ENCODE assay signal across 8 cellular contexts in the genomic region with DNA sequence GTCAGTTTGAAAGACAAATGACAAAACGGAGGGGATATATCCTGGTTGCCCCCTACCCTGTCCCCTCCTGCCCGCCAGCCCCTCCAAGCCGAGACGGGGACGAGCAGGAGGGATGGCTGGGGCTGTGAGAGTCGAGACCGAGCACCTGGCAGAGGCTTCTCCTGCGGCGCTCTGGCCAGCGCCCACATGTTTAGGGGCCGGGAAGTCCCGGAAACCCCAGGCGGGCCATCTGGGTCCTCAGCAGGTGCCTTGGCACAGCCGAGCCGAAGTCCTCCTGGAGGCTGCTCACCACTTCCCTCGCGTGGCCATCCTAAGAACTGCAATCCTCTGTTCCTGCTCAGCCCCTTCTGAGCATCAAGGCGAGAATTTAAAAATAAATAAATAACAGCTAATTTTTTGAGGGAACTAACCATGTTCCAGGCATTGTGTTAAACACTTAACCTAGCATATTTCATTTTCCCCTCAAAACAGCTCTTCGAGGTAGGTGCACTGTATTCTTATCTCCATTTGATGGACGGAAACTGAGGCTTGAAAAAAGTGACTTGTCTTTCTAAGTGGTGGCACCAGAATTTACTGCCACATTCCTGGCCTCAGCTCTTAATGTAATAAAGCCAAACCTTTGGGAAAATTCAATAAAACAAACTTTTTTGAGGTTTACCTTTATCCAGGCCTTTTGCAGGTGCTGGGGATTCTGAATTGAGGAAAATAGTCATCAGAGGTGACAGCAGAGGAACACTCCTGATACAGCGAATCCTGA. TPM values are rescaled to one million over a fixed set of nuclear protein-coding genes. Genes with fewer than 3 reads are reported as not detected.
A peak's percentile ranks its signal among the peaks of the same experiment; 100 is the strongest.
DNase-seq lines count a peak whose midpoint lies in the region; ATAC-seq and TF ChIP-seq lines count a peak whose summit lies in the region.

No MANE protein-coding gene starts in this region.

- H3F3A ChIP-seq in neural progenitor cell (ENCODE audit: low read depth): no peaks in the 10 kb centered on the region

- peak overlapping the region; percentile 40 for H3K4me3 ChIP-seq in neural progenitor cell
- peak overlapping the region in 3 of 4 donors; percentile 12 to 27 (median 21) for H3K4me3 ChIP-seq in stomach

- peaks cover 18% of the 10 kb centered on the region for H3K4me1 Mint-ChIP-seq in neural progenitor cell

- H3K27ac ChIP-seq in neural progenitor cell (no peak overlapping the region), stomach (no peak overlapping the region)

- peak overlapping the region; percentile 65 for H2AFZ ChIP-seq in neural progenitor cell (replicated peaks)

- H3K9ac ChIP-seq in neural progenitor cell: no peak overlapping the region

- no peak for TF ChIP-seq EP300 in stomach (IDR thresholded peaks at IDR 0.05)

- TF ChIP-seq POLR2A in stomach (IDR thresholded peaks at IDR 0.05): no peak

- H3K9me3 ChIP-seq in neural progenitor cell (ENCODE audit: low read depth) (no peaks in the 10 kb centered on the region), stomach (no peaks in the 10 kb centered on the region)

- H3K4me3 Mint-ChIP-seq in neural progenitor cell: peak overlapping the region; percentile 62

- TF ChIP-seq CTCF in neural progenitor cell (IDR thresholded peaks at IDR 0.05): peak; percentile 86
- TF ChIP-seq CTCF in stomach (IDR thresholded peaks at IDR 0.05): peak in 5 of 7 experiments; percentile 65 to 97 (median 93)

- H3K9me3 Mint-ChIP-seq in neural progenitor cell: no peaks in the 10 kb centered on the region

- no peak overlapping the region for H3K27ac Mint-ChIP-seq in neural progenitor cell

- peak; percentile 57 for ATAC-seq in GM21515 (IDR thresholded peaks at IDR 0.05; ENCODE audit: unreplicated experiment)

- H3K27me3 ChIP-seq in neural progenitor cell (no peaks in the 10 kb centered on the region), stomach (no peaks in the 10 kb centered on the region)

- DNase-seq in COLO668 (lab: John Stamatoyannopoulos, UW; ENCODE audit: unreplicated experiment): peak; percentile 100
- DNase-seq in Kasumi-1 (lab: John Stamatoyannopoulos, UW): peak; percentile 80
- peak; percentile 59 for DNase-seq in RPMI7951 (ENCODE audit: low read depth)
- peak; percentile 73 to 79 for DNase-seq in activated T-helper 1 cell treated with anti-CD3 and anti-CD28 coated beads, Interleukin-2, amount 50 U/mL, for 16 hours (ENCODE audit: low read depth in 1 of 2, low spot score in 1 of 2)
- DNase-seq in fibroblast of peridontal ligament (ENCODE audit: extremely low read depth): peak; percentile 59
- DNase-seq in neural progenitor cell (ENCODE audit: low spot score): peak; percentile 79
- DNase-seq in stomach: peak; percentile 90

- H3K36me3 Mint-ChIP-seq in neural progenitor cell: no peaks in the 10 kb centered on the region

- intact Hi-C loops in stomach (cut with DNase I; ENCODE audit: low total_unique reads): no loop called here

- 9 to 12% (median 11%) methylated on average over 21 of the region's 21 CpGs for WGBS in stomach, 5 donors

- H3K27me3 Mint-ChIP-seq in neural progenitor cell (ENCODE audit: insufficient read depth, low read depth): peaks cover 8% of the 10 kb centered on the region

- H3K79me2 ChIP-seq in neural progenitor cell (ENCODE audit: low read depth): no peaks in the 10 kb centered on the region

- H3K36me3 ChIP-seq in neural progenitor cell (no peaks in the 10 kb centered on the region), stomach (no peaks in the 10 kb centered on the region)

- H3K4me1 ChIP-seq in neural progenitor cell (peaks cover 6% of the 10 kb centered on the region), stomach (peaks cover 22 to 31% (median 28%) of the 10 kb centered on the region in 4 donors)

- H3K4me2 ChIP-seq in neural progenitor cell: peak overlapping the region; percentile 67

- H4K20me1 ChIP-seq in neural progenitor cell (ENCODE audit: low read depth): peaks cover 7% of the 10 kb centered on the region

RNA-seq across cellular contexts. Expression of gene RIMS3, which starts 3.5 kb away (rescaled TPM):
- total RNA-seq in RPMI7951 (2014; rRNA removed; shearing (Covaris generic)): 0.84 and 2.1 TPM in 2 replicates
- total RNA-seq in neural progenitor cell (ENCODE audit: low replicate concordance) (17.2 and 27.1 TPM in 2 replicates), stomach (1 to 10 TPM in 4 of 5 donors, under 1 TPM in 1; 0.45 to 4.7 (median 3.9) TPM)
- polyA plus RNA-seq in stomach: 1 to 10 TPM in 2 of 3 donors, under 1 TPM in 1; 0.63 to 2.2 (median 1.2) TPM

RNA-seq across cellular contexts. Expression of gene NFYC, which starts 22.6 kb away (rescaled TPM):
- 26.1 and 42.6 TPM in 2 replicates for total RNA-seq in RPMI7951 (2014; rRNA removed; shearing (Covaris generic))
- total RNA-seq in neural progenitor cell (ENCODE audit: low replicate concordance) (38.0 and 61.3 TPM in 2 replicates), stomach (10 to 100 TPM; 23.3 to 76.4 (median 53.8) TPM)
- 10 to 100 TPM; 33.6 to 46.6 (median 35.2) TPM for polyA plus RNA-seq in stomach
